ENCODE assay signal across 1 cellular context in genomic region chr19:41334793-41335192, GRCh38.
TF ChIP-seq lines count a peak whose summit lies in the region.

No MANE protein-coding gene starts in this region.

TF ChIP-seq in SK-N-SH, 30 proteins besides CTCF, POLR2A, EP300 and RAD21 (continued from another document):
- TF ChIP-seq USF1 (IDR thresholded peaks at IDR 0.05; ENCODE audit: borderline replicate concordance, low read depth) (no peak), YY1 (IDR thresholded peaks at IDR 0.05; ENCODE audit: low read depth) (no peak), POLR2AphosphoS5 (IDR thresholded peaks at IDR 0.05; ENCODE audit: low read depth, low read length) (no peak), USF2 (IDR thresholded peaks at IDR 0.05; ENCODE audit: borderline replicate concordance, low read depth, low read length) (no peak), NRF1 (IDR thresholded peaks at IDR 0.05; ENCODE audit: low read depth, low read length) (no peak), NFIC (IDR thresholded peaks at IDR 0.05; ENCODE audit: borderline replicate concordance) (no peak), MAX (IDR thresholded peaks at IDR 0.05; ENCODE audit: low read depth) (no peak)
TF ChIP-seq in SK-N-SH: peak in this region for 0.
